8 cellular contexts compared by ENCODE assay signal in genomic region chr9:113401027-113401792, GRCh38. TPM values are rescaled to one million over a fixed set of nuclear protein-coding genes. Genes with fewer than 3 reads are reported as not detected.
DNase-seq lines count a peak whose midpoint lies in the region; ATAC-seq and TF ChIP-seq lines count a peak whose summit lies in the region.

Gene ALAD, minus strand, starts transcription at chr9:113401284. Its CDS starts 7,725 bp downstream, at chr9:113393559.

- H3K4me3 Mint-ChIP-seq in WTC11 = peak within 1 kb of the TSS; percentile 85

- H3K27ac Mint-ChIP-seq in WTC11 = peak within 1 kb of the TSS; percentile 91

- ATAC-seq in HG03196 (IDR thresholded peaks at IDR 0.05; ENCODE audit: unreplicated experiment) (peak; percentile 99), WTC11 (peak; percentile 97)

- H3K9me3 Mint-ChIP-seq in WTC11 = no peaks in the 10 kb centered on the region

- no peaks in the 10 kb centered on the region for H3K36me3 Mint-ChIP-seq in WTC11

- CTCF ChIA-PET in WTC11 (lab: Charles Lee) = interaction anchor here (0.5 to 2.4 kb wide), 24 partner anchors 8 to 266 kb away, joined by 3 to 12 read pairs (median 4); partner anchors contain the start of genes BSPRY, C9orf43, CDC26 and FKBP15

- DNase-seq in AG09319 (ENCODE audit: extremely low read depth, low read depth) (peak; percentile 96), NCI-H226 (peak; percentile 94), WTC11 (ENCODE audit: low spot score) (peak; percentile 100), cardiac fibroblast (ENCODE audit: low read depth in 2 of 2) (peak; percentile 98 to 99), inferior parietal cortex (ENCODE audit: extremely low spot score) (peak; percentile 97)
- DNase-seq in stimulated activated CD4-positive, alpha-beta T cell treated with anti-CD3 and anti-CD28 coated beads, Interleukin-12 subunit alpha, Interleukin-12 subunit beta, amount 100 ng/mL, for 24 hours (ENCODE audit: low read depth in 2 of 2) = peak; percentile 97 to 99

- TF ChIP-seq CTCF in AG09319 (IDR thresholded peaks at IDR 0.05; ENCODE audit: low read depth, low read length) (peak; percentile 91), WTC11 (IDR thresholded peaks at IDR 0.05) (peak; percentile 75), cardiac fibroblast (IDR thresholded peaks at IDR 0.05; ENCODE audit: low read depth, low read length) (peak; percentile 91)

- no peaks in the 10 kb centered on the region for H3K27me3 Mint-ChIP-seq in WTC11 (ENCODE audit: low read depth)

- peak; percentile 82 for TF ChIP-seq POLR2A in GM18951 (IDR thresholded peaks at IDR 0.05; ENCODE audit: extremely low read depth, insufficient read depth, insufficient read length)

- POLR2A ChIA-PET in WTC11 (lab: Charles Lee) = interaction anchor here (0.7 kb wide), 1 partner anchor 61 kb away, joined by 3 read pairs; the partner anchor contains the start of gene WDR31

- peak within 1 kb of the TSS; percentile 93 for H3K4me3 ChIP-seq in cardiac fibroblast (replicated peaks in 1 of 2; ENCODE audit: low read depth in 2 of 2, low read length in 2 of 2)

- in situ Hi-C loops in GM18951 (cut with MboI; ENCODE audit: low sequenced_read_pairs, unreplicated experiment) = no loop called here

- H3K4me1 Mint-ChIP-seq in WTC11 = peaks cover 14% of the 10 kb centered on the region

TF ChIP-seq in WTC11, 78 proteins besides CTCF, POLR2A, EP300 and RAD21:
- TF ChIP-seq, protein P1, sequence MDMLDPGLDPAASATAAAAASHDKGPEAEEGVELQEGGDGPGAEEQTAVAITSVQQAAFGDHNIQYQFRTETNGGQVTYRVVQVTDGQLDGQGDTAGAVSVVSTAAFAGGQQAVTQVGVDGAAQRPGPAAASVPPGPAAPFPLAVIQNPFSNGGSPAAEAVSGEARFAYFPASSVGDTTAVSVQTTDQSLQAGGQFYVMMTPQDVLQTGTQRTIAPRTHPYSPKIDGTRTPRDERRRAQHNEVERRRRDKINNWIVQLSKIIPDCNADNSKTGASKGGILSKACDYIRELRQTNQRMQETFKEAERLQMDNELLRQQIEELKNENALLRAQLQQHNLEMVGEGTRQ (CRISPR knock-in tag; IDR thresholded peaks at IDR 0.05) = peak; percentile 36; the same call in 1 of the 2 replicates
- TF ChIP-seq MAX (CRISPR knock-in tag; IDR thresholded peaks at IDR 0.05) (peak; percentile 24; the same call in 1 of the 2 replicates), ETV6 (CRISPR knock-in tag; IDR thresholded peaks at IDR 0.05) (0 out of 2 replicates have a peak, but pooled peaks have one; percentile 73), TP53 (CRISPR knock-in tag; IDR thresholded peaks at IDR 0.05) (peak; percentile 63; the same call in 1 of the 2 replicates), E2F5 (CRISPR knock-in tag; IDR thresholded peaks at IDR 0.05) (0 out of 2 replicates have a peak, but pooled peaks have one; percentile 52), SP1 (CRISPR knock-in tag; conservative IDR thresholded peaks at IDR 0.05) (peak; percentile 99), FOXP1 (CRISPR knock-in tag; IDR thresholded peaks at IDR 0.05; ENCODE audit: borderline replicate concordance) (peak; percentile 52; the same call in 1 of the 2 replicates), TEAD4 (CRISPR knock-in tag; IDR thresholded peaks at IDR 0.05) (no peak), ZNF423 (CRISPR knock-in tag; IDR thresholded peaks at IDR 0.05) (0 out of 2 replicates have a peak, but pooled peaks have one; percentile 15), SMAD3 (CRISPR knock-in tag; IDR thresholded peaks at IDR 0.05; ENCODE audit: borderline replicate concordance) (no peak), FOXK1 (CRISPR knock-in tag; IDR thresholded peaks at IDR 0.05) (peak; percentile 74), GABPB1 (CRISPR knock-in tag; IDR thresholded peaks at IDR 0.05) (peak; percentile 76), ZBTB21 (CRISPR knock-in tag; IDR thresholded peaks at IDR 0.05; ENCODE audit: borderline replicate concordance) (peak; percentile 53; the same call in 1 of the 2 replicates)
- TF ChIP-seq, protein P2, sequence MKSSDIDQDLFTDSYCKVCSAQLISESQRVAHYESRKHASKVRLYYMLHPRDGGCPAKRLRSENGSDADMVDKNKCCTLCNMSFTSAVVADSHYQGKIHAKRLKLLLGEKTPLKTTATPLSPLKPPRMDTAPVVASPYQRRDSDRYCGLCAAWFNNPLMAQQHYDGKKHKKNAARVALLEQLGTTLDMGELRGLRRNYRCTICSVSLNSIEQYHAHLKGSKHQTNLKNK (CRISPR knock-in tag; IDR thresholded peaks at IDR 0.05) = no peak
- TF ChIP-seq, protein P3, sequence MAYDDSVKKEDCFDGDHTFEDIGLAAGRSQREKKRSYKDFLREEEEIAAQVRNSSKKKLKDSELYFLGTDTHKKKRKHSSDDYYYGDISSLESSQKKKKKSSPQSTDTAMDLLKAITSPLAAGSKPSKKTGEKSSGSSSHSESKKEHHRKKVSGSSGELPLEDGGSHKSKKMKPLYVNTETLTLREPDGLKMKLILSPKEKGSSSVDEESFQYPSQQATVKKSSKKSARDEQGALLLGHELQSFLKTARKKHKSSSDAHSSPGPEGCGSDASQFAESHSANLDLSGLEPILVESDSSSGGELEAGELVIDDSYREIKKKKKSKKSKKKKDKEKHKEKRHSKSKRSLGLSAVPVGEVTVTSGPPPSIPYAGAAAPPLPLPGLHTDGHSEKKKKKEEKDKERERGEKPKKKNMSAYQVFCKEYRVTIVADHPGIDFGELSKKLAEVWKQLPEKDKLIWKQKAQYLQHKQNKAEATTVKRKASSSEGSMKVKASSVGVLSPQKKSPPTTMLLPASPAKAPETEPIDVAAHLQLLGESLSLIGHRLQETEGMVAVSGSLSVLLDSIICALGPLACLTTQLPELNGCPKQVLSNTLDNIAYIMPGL (CRISPR knock-in tag; IDR thresholded peaks at IDR 0.05) = peak; percentile 88
- TF ChIP-seq, protein P4, sequence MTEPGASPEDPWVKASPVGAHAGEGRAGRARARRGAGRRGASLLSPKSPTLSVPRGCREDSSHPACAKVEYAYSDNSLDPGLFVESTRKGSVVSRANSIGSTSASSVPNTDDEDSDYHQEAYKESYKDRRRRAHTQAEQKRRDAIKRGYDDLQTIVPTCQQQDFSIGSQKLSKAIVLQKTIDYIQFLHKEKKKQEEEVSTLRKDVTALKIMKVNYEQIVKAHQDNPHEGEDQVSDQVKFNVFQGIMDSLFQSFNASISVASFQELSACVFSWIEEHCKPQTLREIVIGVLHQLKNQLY (CRISPR knock-in tag; IDR thresholded peaks at IDR 0.05) = no peak

RNA-seq across cellular contexts. Expression of gene ALAD, which starts in this region (rescaled TPM):
- total RNA-seq in WTC11 (2021) = 14.7 to 15.9 TPM (median 15.5 TPM) in 3 replicates

Comparison
In these comparisons a context has a peak if more than half of its experiments do, and no peak if none do; other contexts are left out.
1. Peak in every context shown above with its lines: DNase-seq, ATAC-seq and H3K4me3 ChIP-seq.